ENCODE assay signal across 9 cellular contexts in genomic region chr18:79933765-79934164, GRCh38. TPM values are rescaled to one million over a fixed set of nuclear protein-coding genes. Genes with fewer than 3 reads are reported as not detected.
DNase-seq lines count a peak whose midpoint lies in the region; ATAC-seq and TF ChIP-seq lines count a peak whose summit lies in the region.
"Had no signal": no experiment of that assay in that cellular context is flagged by ENCODE, and none has a peak within 500 bp of the region (broad histone marks: within the 10 kb centered on the region; RNA-seq: fewer than 3 reads in every experiment).

No MANE protein-coding gene starts in this region.

- WGBS in trophoblast cell (ENCODE audit: extremely low coverage, insufficient coverage, insufficient read length): no CpG with 5 or more reads among the region's 10 CpGs

- H3K4ac ChIP-seq in trophoblast cell (ENCODE audit: low read depth, low read length): no peak overlapping the region

- H3K4me2 ChIP-seq in trophoblast cell (ENCODE audit: low read length): no peak overlapping the region

- H4K91ac ChIP-seq in trophoblast cell (ENCODE audit: low read depth, low read length): no peak overlapping the region

- peaks cover 0 to 4% of the 10 kb centered on the region in 2 experiments for H3K4me1 ChIP-seq in trophoblast cell (ENCODE audit: control insufficient read depth in 1 of 2, insufficient read depth in 2 of 2, low read length in 2 of 2)

- ATAC-seq in HG02571 (IDR thresholded peaks at IDR 0.05; ENCODE audit: unreplicated experiment): no peak
- ATAC-seq: GM12878 had no signal

- H2BK12ac ChIP-seq in trophoblast cell (ENCODE audit: low read length): no peak overlapping the region

- no peak overlapping the region for H2AK5ac ChIP-seq in trophoblast cell (ENCODE audit: low read length)

- H3K9ac ChIP-seq in trophoblast cell (ENCODE audit: low read length): no peak overlapping the region

- DNase-seq in GF-D8 (lab: John Stamatoyannopoulos, UW) (peak; percentile 96), glutamatergic neuron (peak; percentile 82), trophoblast cell (peak; percentile 82 to 89), NCI-H2029 treated with DMSO at 0.1 percent for 48 hours (lab: John Stamatoyannopoulos, UW) (no peak), SK-N-DZ (ENCODE audit: low spot score) (no peak)
- DNase-seq in stimulated activated CD4-positive, alpha-beta T cell treated with anti-CD3 and anti-CD28 coated beads, Interleukin-1b, Interleukin-23, amount 100 ng/mL, for 48 hours: no peak

- peaks cover 15% of the 10 kb centered on the region for H3K4me1 Mint-ChIP-seq in glutamatergic neuron (ENCODE audit: low read depth, unreplicated experiment)

- no peak overlapping the region for H3K14ac ChIP-seq in trophoblast cell (ENCODE audit: low read length)

- peaks cover 4% of the 10 kb centered on the region for H3K9me3 ChIP-seq in trophoblast cell (ENCODE audit: insufficient read depth, low read depth, low read length)

- H2BK120ac ChIP-seq in trophoblast cell (ENCODE audit: insufficient read depth, low read length, poor library complexity): no peak overlapping the region

- H3K27me3 Mint-ChIP-seq in glutamatergic neuron (ENCODE audit: unreplicated experiment): peaks cover 15% of the 10 kb centered on the region

- no peaks in the 10 kb centered on the region for H3K27me3 ChIP-seq in trophoblast cell (ENCODE audit: insufficient read depth, low read length)

- H3K23ac ChIP-seq in trophoblast cell (ENCODE audit: low read length): no peak overlapping the region

- no peak overlapping the region for H3K18ac ChIP-seq in trophoblast cell (ENCODE audit: low read length)

- H4K8ac ChIP-seq in trophoblast cell (ENCODE audit: low read depth, low read length): no peak overlapping the region

- TF ChIP-seq CTCF in glutamatergic neuron (IDR thresholded peaks at IDR 0.05; ENCODE audit: partially characterized antibody, unreplicated experiment): peak; percentile 39

- H3K79me1 ChIP-seq in trophoblast cell (ENCODE audit: low read length): no peaks in the 10 kb centered on the region

- H3K27ac Mint-ChIP-seq in glutamatergic neuron (ENCODE audit: unreplicated experiment): peak overlapping the region; percentile 78

- peaks cover 31% of the 10 kb centered on the region for H3K9me3 Mint-ChIP-seq in glutamatergic neuron (ENCODE audit: unreplicated experiment)

- H3K27ac ChIP-seq in trophoblast cell (ENCODE audit: low read depth, low read length): no peak overlapping the region

- H4K12ac ChIP-seq in trophoblast cell (ENCODE audit: low read depth, low read length): no peak overlapping the region

- H3K36me3 Mint-ChIP-seq in glutamatergic neuron (ENCODE audit: unreplicated experiment): peaks cover 48% of the 10 kb centered on the region

- no peaks in the 10 kb centered on the region for H3K79me2 ChIP-seq in trophoblast cell (ENCODE audit: control insufficient read depth, insufficient read depth, low read length, poor library complexity)

- peaks cover 2 to 4% of the 10 kb centered on the region in 2 experiments for H3K36me3 ChIP-seq in trophoblast cell (ENCODE audit: control insufficient read depth in 1 of 2, insufficient read depth in 2 of 2, low read length in 2 of 2)

- H3K4me3 Mint-ChIP-seq in glutamatergic neuron (ENCODE audit: unreplicated experiment): peak overlapping the region; percentile 37

- H3K4me3 ChIP-seq in trophoblast cell (ENCODE audit: low read depth, low read length): no peak overlapping the region
- H3K4me3 ChIP-seq: GM12878 had no signal

- no peak overlapping the region for H2AFZ ChIP-seq in trophoblast cell (ENCODE audit: insufficient read depth, low read length, poor library complexity)

- H2BK5ac ChIP-seq in trophoblast cell (ENCODE audit: low read depth, low read length, poor library complexity): no peak overlapping the region

TF ChIP-seq in PFSK-1, 5 proteins besides CTCF, POLR2A, EP300 and RAD21:
- no peak for TF ChIP-seq TAF1 (IDR thresholded peaks at IDR 0.05; ENCODE audit: borderline replicate concordance, insufficient read depth, low read length)
- TF ChIP-seq FOXP2 (optimal IDR thresholded peaks at IDR 0.05; ENCODE audit: borderline replicate concordance, extremely low read depth, extremely low read length, insufficient read depth): peak; percentile 84

RNA-seq across cellular contexts. Expression of gene SLC66A2, which starts 17.7 kb away (rescaled TPM):
- 21.4 TPM for polyA plus RNA-seq in PFSK-1 (2012; ENCODE audit: insufficient read length, low read depth)
- total RNA-seq in glutamatergic neuron (ENCODE audit: unreplicated experiment): 56.6 TPM
- polyA plus RNA-seq in trophoblast cell (2013): 11.7 and 12.7 TPM in 2 replicates
- 41.4 and 56.9 TPM in 2 replicates for polyA plus RNA-seq in SK-N-DZ (2014; cell fraction: cytosol; rRNA removed)
- 48.1 and 51.9 TPM in 2 replicates for polyA plus RNA-seq in SK-N-DZ (2014; cell fraction: nucleus; rRNA removed)

RNA-seq across cellular contexts. Expression of gene HSBP1L1, which starts 30.7 kb away (rescaled TPM):
- 0.88 TPM for polyA plus RNA-seq in PFSK-1 (2012; ENCODE audit: insufficient read length, low read depth)
- not detected for total RNA-seq in glutamatergic neuron (ENCODE audit: unreplicated experiment)
- 19.8 and 20.5 TPM in 2 replicates for polyA plus RNA-seq in trophoblast cell (2013)
- 8.0 and 9.1 TPM in 2 replicates for polyA plus RNA-seq in SK-N-DZ (2014; cell fraction: cytosol; rRNA removed)
- polyA plus RNA-seq in SK-N-DZ (2014; cell fraction: nucleus; rRNA removed): 8.1 and 10.7 TPM in 2 replicates

RNA-seq across cellular contexts. Expression of gene TXNL4A, which starts 54.6 kb away (rescaled TPM):
- 181 TPM for polyA plus RNA-seq in PFSK-1 (2012; ENCODE audit: insufficient read length, low read depth)
- 104 TPM for total RNA-seq in glutamatergic neuron (ENCODE audit: unreplicated experiment)
- 82.5 and 87.8 TPM in 2 replicates for polyA plus RNA-seq in trophoblast cell (2013)
- polyA plus RNA-seq in SK-N-DZ (2014; cell fraction: cytosol; rRNA removed): 122 and 138 TPM in 2 replicates
- polyA plus RNA-seq in SK-N-DZ (2014; cell fraction: nucleus; rRNA removed): 81.7 and 105 TPM in 2 replicates

Comparison
In these comparisons a context has a peak if more than half of its experiments do, and no peak if none do; other contexts are left out.
1. DNase-seq: peak in GF-D8 (single experiment), glutamatergic neuron (single experiment) and trophoblast cell (2 of 2); none in NCI-H2029 treated with DMSO at 0.1 percent for 48 hours (single experiment), SK-N-DZ (single experiment) and stimulated activated CD4-positive, alpha-beta T cell treated with anti-CD3 and anti-CD28 coated beads, Interleukin-1b, Interleukin-23, amount 100 ng/mL, for 48 hours (single experiment).